In genomic region chr1:225824522-225824921, GRCh38 we compare ENCODE assay signal across 20 cellular contexts. TPM values are rescaled to one million over a fixed set of nuclear protein-coding genes. Genes with fewer than 3 reads are reported as not detected.
DNase-seq lines count a peak whose midpoint lies in the region; TF ChIP-seq lines count a peak whose summit lies in the region.
"Had no signal": no experiment of that assay in that cellular context is flagged by ENCODE, and none has a peak within 500 bp of the region (broad histone marks: within the 10 kb centered on the region; RNA-seq: fewer than 3 reads in every experiment).

No MANE protein-coding gene starts in this region.

- H3K9me3 ChIP-seq in hepatocyte (ENCODE audit: low read depth) (no peaks in the 10 kb centered on the region), testis (no peaks in the 10 kb centered on the region), prostate gland (no peaks in the 10 kb centered on the region)
- H3K9me3 ChIP-seq: esophagus squamous epithelium, MG63, suprapubic skin had no signal

- H3K9me2 ChIP-seq in hepatocyte (replicated peaks; ENCODE audit: insufficient read depth), result no peaks in the 10 kb centered on the region

- 78% methylated on average over 12 of the region's 12 CpGs for WGBS in hepatocyte (ENCODE audit: low lambda C conversion rate, missing lambda C conversion rate)
- 76 to 81% methylated on average over 10 to 12 of the region's 12 CpGs for WGBS in testis, 2 donors
- 87% methylated on average over 12 of the region's 12 CpGs for WGBS in prostate gland

- H3K4me2 ChIP-seq in hepatocyte, result peak overlapping the region; percentile 66
- H3K4me2 ChIP-seq: PC-9, smooth muscle cell had no signal

- H2AFZ ChIP-seq in hepatocyte, result no peak overlapping the region
- H2AFZ ChIP-seq: PC-9 had no signal

- CTCF ChIA-PET in activated CD4-positive, alpha-beta T cell treated with anti-CD3 and anti-CD28 coated beads, Interleukin-2, amount 10 ng/mL, durations not matched to agents 7 days and 5 days (lab: Charles Lee), result interaction anchor here (0.6 to 1.4 kb wide), 2 partner anchors 13 to 106 kb away, joined by 3 read pairs; no protein-coding TSS in a partner anchor

- DNase-seq in NCI-H1436 (lab: John Stamatoyannopoulos, UW) (peak; percentile 89), NCI-H510A (lab: John Stamatoyannopoulos, UW) (peak; percentile 18), hepatocyte (ENCODE audit: low spot score) (no peak), testis (no peak), prostate gland (ENCODE audit: low spot score) (no peak), D341Med (ENCODE audit: low spot score) (no peak)
- no peak for DNase-seq in stimulated activated CD4-positive, alpha-beta T cell treated with anti-CD3 and anti-CD28 coated beads, Interleukin-15, amount 100 ng/mL, for 24 hours
- no peak for DNase-seq in activated CD4-positive, alpha-beta T cell treated with anti-CD3 and anti-CD28 coated beads, Interleukin-2, amount 10 ng/mL, durations not matched to agents 7 days and 5 days
- DNase-seq: activated CD4-positive, alpha-beta T cell treated with anti-CD3 and anti-CD28 coated beads for 36 hours; activated T-cell treated with anti-CD3 and anti-CD28 coated beads, Interleukin-2, amount 50 U/mL, for 48 hours; CD4-positive, alpha-beta memory T cell; cortex of kidney; esophagus squamous epithelium; HCEC 1CT; left ventricle myocardium superior; MG63; PC-9; T-cell had no signal

- H3K4me1 ChIP-seq in hepatocyte (ENCODE audit: insufficient read depth) (peaks cover 19% of the 10 kb centered on the region), testis (peaks cover 63% of the 10 kb centered on the region), prostate gland (replicated peaks) (peaks cover 4% of the 10 kb centered on the region)

- no peaks in the 10 kb centered on the region for H4K20me1 ChIP-seq in hepatocyte (ENCODE audit: insufficient read depth, poor library complexity, severe bottlenecking)

- no peaks in the 10 kb centered on the region for H3K9me3 Mint-ChIP-seq in activated CD4-positive, alpha-beta T cell treated with anti-CD3 and anti-CD28 coated beads, Interleukin-2, amount 10 ng/mL, durations not matched to agents 7 days and 5 days
- H3K9me3 Mint-ChIP-seq: CD4-positive, alpha-beta memory T cell; T-cell had no signal

- POLR2A ChIA-PET in activated CD4-positive, alpha-beta T cell treated with anti-CD3 and anti-CD28 coated beads, Interleukin-2, amount 10 ng/mL, durations not matched to agents 7 days and 5 days (lab: Charles Lee), result interaction anchor here (0.6 kb wide), 1 partner anchor 584 kb away, joined by 3 read pairs; the partner anchor contains the start of gene PARP1

- H3K36me3 Mint-ChIP-seq in activated CD4-positive, alpha-beta T cell treated with anti-CD3 and anti-CD28 coated beads, Interleukin-2, amount 10 ng/mL, durations not matched to agents 7 days and 5 days (ENCODE audit: low read depth), result no peaks in the 10 kb centered on the region
- H3K36me3 Mint-ChIP-seq: CD4-positive, alpha-beta memory T cell had no signal

- H3K27ac ChIP-seq in hepatocyte, result no peak overlapping the region
- peak overlapping the region; percentile 52 to 79 for H3K27ac ChIP-seq in testis
- H3K27ac ChIP-seq in prostate gland, result no peak overlapping the region
- H3K27ac ChIP-seq: PC-9, suprapubic skin had no signal

- no peak overlapping the region for H3K4me3 Mint-ChIP-seq in activated CD4-positive, alpha-beta T cell treated with anti-CD3 and anti-CD28 coated beads, Interleukin-2, amount 10 ng/mL, durations not matched to agents 7 days and 5 days
- H3K4me3 Mint-ChIP-seq: activated CD4-positive, alpha-beta T cell treated with anti-CD3 and anti-CD28 coated beads for 36 hours; CD4-positive, alpha-beta memory T cell; T-cell had no signal

- H3K4me3 ChIP-seq in hepatocyte (no peak overlapping the region), testis (no peak overlapping the region), prostate gland (no peak overlapping the region)
- H3K4me3 ChIP-seq: esophagus squamous epithelium, MG63, PC-9, smooth muscle cell, suprapubic skin had no signal

- no peak for TF ChIP-seq CTCF in hepatocyte (IDR thresholded peaks at IDR 0.05; ENCODE audit: poor library complexity)
- no peak for TF ChIP-seq CTCF in testis (IDR thresholded peaks at IDR 0.05)
- no peak for TF ChIP-seq CTCF in prostate gland (IDR thresholded peaks at IDR 0.05)

- H3K27me3 ChIP-seq in hepatocyte, result no peaks in the 10 kb centered on the region
- H3K27me3 ChIP-seq in testis, result no peaks in the 10 kb centered on the region
- H3K27me3 ChIP-seq in prostate gland (replicated peaks; ENCODE audit: insufficient read depth), result no peaks in the 10 kb centered on the region
- H3K27me3 ChIP-seq: esophagus squamous epithelium, MG63, suprapubic skin had no signal

- TF ChIP-seq POLR2A in testis (IDR thresholded peaks at IDR 0.05), result no peak
- no peak for TF ChIP-seq POLR2A in prostate gland (IDR thresholded peaks at IDR 0.05)

- no peaks in the 10 kb centered on the region for H3K27me3 Mint-ChIP-seq in activated CD4-positive, alpha-beta T cell treated with anti-CD3 and anti-CD28 coated beads, Interleukin-2, amount 10 ng/mL, durations not matched to agents 7 days and 5 days
- H3K27me3 Mint-ChIP-seq: activated CD4-positive, alpha-beta T cell treated with anti-CD3 and anti-CD28 coated beads for 36 hours; T-cell had no signal

- intact Hi-C loops in testis (cut with DNase I; ENCODE audit: low total_unique reads) (no loop called here), prostate gland (cut with DNase I) (no loop called here)

- H3K36me3 ChIP-seq in hepatocyte (replicated peaks; ENCODE audit: insufficient read depth, low read depth) (no peaks in the 10 kb centered on the region), testis (ENCODE audit: low read depth, missing control alignments) (no peaks in the 10 kb centered on the region), prostate gland (no peaks in the 10 kb centered on the region)

- H3K79me2 ChIP-seq in hepatocyte, result peaks cover 19% of the 10 kb centered on the region

- no peaks in the 10 kb centered on the region for H3K4me1 Mint-ChIP-seq in activated CD4-positive, alpha-beta T cell treated with anti-CD3 and anti-CD28 coated beads, Interleukin-2, amount 10 ng/mL, durations not matched to agents 7 days and 5 days
- H3K4me1 Mint-ChIP-seq: activated CD4-positive, alpha-beta T cell treated with anti-CD3 and anti-CD28 coated beads for 36 hours; T-cell had no signal

- no peak overlapping the region for H3K27ac Mint-ChIP-seq in activated CD4-positive, alpha-beta T cell treated with anti-CD3 and anti-CD28 coated beads, Interleukin-2, amount 10 ng/mL, durations not matched to agents 7 days and 5 days
- H3K27ac Mint-ChIP-seq: activated CD4-positive, alpha-beta T cell treated with anti-CD3 and anti-CD28 coated beads for 36 hours; T-cell had no signal

RNA-seq across cellular contexts. Expression of gene EPHX1, which starts 14.6 kb away (rescaled TPM):
- total RNA-seq in hepatocyte (122 and 133 TPM in 2 replicates), testis (100 to 1,000 TPM; 145 to 173 TPM), prostate gland (100 to 1,000 TPM; 151 to 232 TPM)
- polyA plus RNA-seq in hepatocyte (102 and 138 TPM in 2 replicates), testis (ENCODE audit: insufficient read depth, low read depth, low replicate concordance) (161 TPM)
- 1 to 10 TPM; 1.8 to 2.4 TPM for total RNA-seq in activated CD4-positive, alpha-beta T cell treated with anti-CD3 and anti-CD28 coated beads, Interleukin-2, amount 10 ng/mL, durations not matched to agents 7 days and 5 days

RNA-seq across cellular contexts. Expression of gene SRP9, which starts 46.9 kb away (rescaled TPM):
- total RNA-seq in hepatocyte (414 and 445 TPM in 2 replicates), testis (100 to 1,000 TPM; 134 to 159 TPM), prostate gland (100 to 1,000 TPM; 168 to 324 TPM)
- polyA plus RNA-seq in hepatocyte (309 and 360 TPM in 2 replicates), testis (ENCODE audit: insufficient read depth, low read depth, low replicate concordance) (249 TPM)
- 100 to 1,000 TPM; 219 to 249 TPM for total RNA-seq in activated CD4-positive, alpha-beta T cell treated with anti-CD3 and anti-CD28 coated beads, Interleukin-2, amount 10 ng/mL, durations not matched to agents 7 days and 5 days

RNA-seq across cellular contexts. Expression of gene TMEM63A, which starts 57.7 kb away (rescaled TPM):
- total RNA-seq in hepatocyte (35.8 and 47.5 TPM in 2 replicates), testis (10 to 100 TPM; 46.9 to 51.7 TPM), prostate gland (100 to 1,000 TPM; 141 to 192 TPM)
- polyA plus RNA-seq in hepatocyte (38.8 and 58.8 TPM in 2 replicates), testis (ENCODE audit: insufficient read depth, low read depth, low replicate concordance) (13.6 TPM)
- 100 to 1,000 TPM; 197 to 211 TPM for total RNA-seq in activated CD4-positive, alpha-beta T cell treated with anti-CD3 and anti-CD28 coated beads, Interleukin-2, amount 10 ng/mL, durations not matched to agents 7 days and 5 days

Comparison
In these comparisons a context has a peak if more than half of its experiments do, and no peak if none do; other contexts are left out.
1. DNase-seq: peak in NCI-H1436 (single experiment) and NCI-H510A (single experiment); none in hepatocyte (single experiment), testis (single experiment), stimulated activated CD4-positive, alpha-beta T cell treated with anti-CD3 and anti-CD28 coated beads, Interleukin-15, amount 100 ng/mL, for 24 hours (single experiment), prostate gland (single experiment), D341Med (single experiment) and activated CD4-positive, alpha-beta T cell treated with anti-CD3 and anti-CD28 coated beads, Interleukin-2, amount 10 ng/mL, durations not matched to agents 7 days and 5 days (single experiment).
2. H3K27ac ChIP-seq: peak in testis (2 of 2); none in hepatocyte (single experiment) and prostate gland (0 of 2).
3. RNA of gene EPHX1, which starts 14.6 kb away (total RNA-seq): 151 to 232 TPM in prostate gland, 145 to 173 TPM in testis and 122 to 133 TPM in hepatocyte; 1.8 to 2.4 TPM in activated CD4-positive, alpha-beta T cell treated with anti-CD3 and anti-CD28 coated beads, Interleukin-2, amount 10 ng/mL, durations not matched to agents 7 days and 5 days; every median in the first group is over 10 times any median in the second.